In the genomic region with DNA sequence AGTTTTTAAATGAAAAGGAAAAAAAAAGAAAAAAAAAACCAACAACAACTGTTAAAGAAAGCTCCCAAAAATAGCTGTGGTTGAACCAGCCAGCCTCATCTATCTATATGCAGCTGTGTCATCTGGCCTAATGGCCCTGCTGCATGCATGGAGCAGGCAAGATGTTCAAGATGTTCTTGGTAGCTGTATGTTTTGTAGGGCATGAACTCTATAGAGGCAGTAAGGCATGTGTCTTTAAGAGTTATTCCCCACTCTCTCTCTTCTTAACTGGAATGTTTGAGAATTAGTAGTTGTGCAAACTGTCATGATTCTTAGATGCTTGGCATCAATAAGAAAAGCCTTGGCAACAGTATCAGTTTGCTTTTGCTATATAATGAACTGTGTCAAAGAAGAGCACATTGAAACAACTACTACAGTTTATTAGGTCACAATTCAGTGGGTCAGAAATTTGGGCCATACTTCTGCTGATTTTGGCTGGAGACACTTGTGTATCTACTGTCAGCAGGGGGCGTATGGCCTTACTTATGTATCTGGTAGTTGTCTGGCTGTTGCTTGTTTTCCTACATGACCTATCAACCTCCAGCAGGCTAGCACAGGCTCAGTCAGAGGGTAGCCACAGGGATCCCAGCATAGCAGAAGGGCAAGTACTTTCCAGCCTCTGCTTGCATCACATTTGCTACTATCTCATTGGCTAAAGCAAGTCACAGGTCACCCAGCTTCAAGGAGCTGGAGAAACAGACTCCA, we compare ENCODE assay signal across 8 cellular contexts. TPM values are rescaled to one million over a fixed set of nuclear protein-coding genes. Genes with fewer than 3 reads are reported as not detected.
DNase-seq lines count a peak whose midpoint lies in the region; ATAC-seq, FAIRE-seq and TF ChIP-seq lines count a peak whose summit lies in the region.

No MANE protein-coding gene starts in this region.

- H3K4me3 ChIP-seq in GM06990 (replicated peaks; ENCODE audit: low read depth, low read length) (no peak overlapping the region), kidney epithelial cell (ENCODE audit: low read depth, low read length) (no peak overlapping the region)

- DNase-seq in GM06990 (ENCODE audit: extremely low read depth, insufficient read length) (no peak), SIG-M5 treated with dmso at 0.1 percent for 504 hours (lab: John Stamatoyannopoulos, UW; ENCODE audit: unreplicated experiment) (peak; percentile 90), kidney epithelial cell (ENCODE audit: low read depth) (no peak), foreskin melanocyte (no peak), posterior cingulate gyrus (no peak), frontal cortex (ENCODE audit: low spot score in 2 of 2) (no peak)
- DNase-seq in activated naive CD4-positive, alpha-beta T cell (lab: John Stamatoyannopoulos, UW), result no peak

- peak; percentile 54 for ATAC-seq in HG02763 (IDR thresholded peaks at IDR 0.05; ENCODE audit: unreplicated experiment)

- no peak for FAIRE-seq in frontal cortex (lab: Jason Lieb, UNC)

- TF ChIP-seq CTCF in GM06990 (IDR thresholded peaks at IDR 0.05; ENCODE audit: insufficient read depth, low read length, poor library complexity, severe bottlenecking) (peak; percentile 69), kidney epithelial cell (IDR thresholded peaks at IDR 0.05; ENCODE audit: insufficient read depth, low read length, poor library complexity, severe bottlenecking) (peak; percentile 24)

- no peaks in the 10 kb centered on the region for H3K36me3 ChIP-seq in GM06990 (ENCODE audit: control insufficient read depth, insufficient read depth, low read length)
- H3K36me3 ChIP-seq in kidney epithelial cell (ENCODE audit: control insufficient read depth, insufficient read depth, low read length), result peaks cover 3% of the 10 kb centered on the region

- no peaks in the 10 kb centered on the region for H3K27me3 ChIP-seq in GM06990 (replicated peaks; ENCODE audit: control insufficient read depth, insufficient read depth, low read length)
- no peaks in the 10 kb centered on the region for H3K27me3 ChIP-seq in kidney epithelial cell (ENCODE audit: control insufficient read depth, insufficient read depth, low read length)

- intact Hi-C loops in posterior cingulate gyrus (cut with DNase I), result no loop called here

RNA-seq across cellular contexts. Expression of a gene that starts 56.1 kb away (rescaled TPM):
- total RNA-seq in kidney epithelial cell (1.7 and 1.9 TPM in 2 replicates), frontal cortex (12.6 TPM)
